18 cellular contexts compared by ENCODE assay signal in the genomic region with DNA sequence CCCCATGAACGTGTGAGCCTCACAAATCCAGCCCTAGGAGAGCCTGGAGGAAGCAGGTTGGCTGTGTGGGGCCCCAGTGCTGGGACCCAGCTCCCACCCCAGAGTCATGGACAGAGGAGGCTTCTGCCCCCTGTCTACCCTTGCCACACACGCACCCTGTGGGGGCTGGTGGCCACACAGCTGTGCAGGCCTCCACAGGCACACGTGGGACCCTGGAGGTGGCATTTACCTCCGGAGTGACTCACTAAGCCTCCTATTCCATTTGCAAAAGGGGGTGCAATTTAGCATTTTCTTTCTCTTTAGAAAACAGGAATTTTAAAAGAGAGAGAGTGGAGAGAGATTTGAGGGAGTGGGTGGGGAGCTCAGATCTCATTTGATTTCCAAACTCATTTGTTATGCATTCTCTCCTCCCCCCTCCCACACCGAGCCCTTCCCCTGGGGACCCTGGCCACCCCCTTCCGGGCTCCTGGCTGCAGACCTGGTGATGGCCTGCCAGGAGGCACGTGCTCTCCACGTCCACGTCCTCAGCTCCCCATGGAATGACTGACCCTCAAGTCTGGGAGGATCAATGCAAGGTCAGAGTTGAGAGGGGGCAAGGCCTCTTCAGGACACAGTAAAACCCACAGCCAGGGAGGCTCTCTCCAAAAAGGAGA. TPM values are rescaled to one million over a fixed set of nuclear protein-coding genes. Genes with fewer than 3 reads are reported as not detected.
DNase-seq lines count a peak whose midpoint lies in the region; ATAC-seq and TF ChIP-seq lines count a peak whose summit lies in the region.
"Had no signal": no experiment of that assay in that cellular context is flagged by ENCODE, and none has a peak within 500 bp of the region (broad histone marks: within the 10 kb centered on the region; RNA-seq: fewer than 3 reads in every experiment).

No MANE protein-coding gene starts in this region.

- no peak for ATAC-seq in lower lobe of right lung
- no peak for ATAC-seq in GM21423 (IDR thresholded peaks at IDR 0.05; ENCODE audit: unreplicated experiment)
- ATAC-seq: HCT116 had no signal

- no peak overlapping the region for H4K8ac ChIP-seq in trophoblast cell (ENCODE audit: low read depth, low read length)

- H2BK120ac ChIP-seq in trophoblast cell (ENCODE audit: insufficient read depth, low read length, poor library complexity), result no peak overlapping the region

- no peak overlapping the region for H3K4me2 ChIP-seq in trophoblast cell (ENCODE audit: low read length)

- H2AK5ac ChIP-seq in trophoblast cell (ENCODE audit: low read length), result no peak overlapping the region

- peaks cover 9% of the 10 kb centered on the region for H3K4me1 Mint-ChIP-seq in HFFc6 (ENCODE audit: low read depth)
- H3K4me1 Mint-ChIP-seq in activated naive CD4-positive, alpha-beta T cell treated with anti-CD3 and anti-CD28 coated beads, Interleukin-2, amount 10 ng/mL, durations not matched to agents 7 days and 5 days, result peaks cover 12% of the 10 kb centered on the region

- H4K91ac ChIP-seq in trophoblast cell (ENCODE audit: low read depth, low read length), result no peak overlapping the region

- no peaks in the 10 kb centered on the region for H3K79me1 ChIP-seq in trophoblast cell (ENCODE audit: low read length)

- H3K9me3 Mint-ChIP-seq in HFFc6, result no peaks in the 10 kb centered on the region
- H3K9me3 Mint-ChIP-seq in activated naive CD4-positive, alpha-beta T cell treated with anti-CD3 and anti-CD28 coated beads, Interleukin-2, amount 10 ng/mL, durations not matched to agents 7 days and 5 days, result no peaks in the 10 kb centered on the region
- H3K9me3 Mint-ChIP-seq: activated naive CD4-positive, alpha-beta T cell treated with anti-CD3 and anti-CD28 coated beads for 36 hours; central memory CD8-positive, alpha-beta T cell; memory B cell; naive B cell had no signal

- no peak overlapping the region for H3K9ac ChIP-seq in trophoblast cell (ENCODE audit: low read length)

- no peak for TF ChIP-seq EP300 in suprapubic skin (IDR thresholded peaks at IDR 0.05)

- no peak for DNase-seq in HFFc6
- peak in 21 of 61 donors; percentile 15 to 57 (median 28) for DNase-seq in caudate nucleus (lab: John Stamatoyannopoulos, UW)
- DNase-seq in lower lobe of right lung, result no peak
- no peak for DNase-seq in suprapubic skin (ENCODE audit: low spot score in 2 of 2)
- DNase-seq in activated naive CD4-positive, alpha-beta T cell treated with anti-CD3 and anti-CD28 coated beads, Interleukin-2, amount 10 ng/mL, durations not matched to agents 7 days and 5 days, result no peak
- DNase-seq in trophoblast cell, result no peak
- DNase-seq: activated CD4-positive, CD25-positive, alpha-beta regulatory T cell treated with anti-CD3 and anti-CD28 coated beads, Interleukin-2, amount 50 U/mL, for 72 hours; activated naive CD4-positive, alpha-beta T cell treated with anti-CD3 and anti-CD28 coated beads for 36 hours; activated T-cell treated with anti-CD3 and anti-CD28 coated beads, Interleukin-2, amount 50 U/mL, for 48 hours; GDM1; naive B cell; NCI-H187; NCI-H226; SIG-M5 had no signal

- no peak overlapping the region for H3K4me3 ChIP-seq in lower lobe of right lung
- no peak overlapping the region for H3K4me3 ChIP-seq in suprapubic skin
- no peak overlapping the region for H3K4me3 ChIP-seq in trophoblast cell (ENCODE audit: low read depth, low read length)

- H3K4me1 ChIP-seq in lower lobe of right lung, result peaks cover 20% of the 10 kb centered on the region
- peaks cover 66% of the 10 kb centered on the region for H3K4me1 ChIP-seq in suprapubic skin
- peaks cover 14 to 15% of the 10 kb centered on the region in 2 experiments for H3K4me1 ChIP-seq in trophoblast cell (ENCODE audit: control insufficient read depth in 1 of 2, insufficient read depth in 2 of 2, low read length in 2 of 2)

- peak overlapping the region; percentile 73 for H3K27ac ChIP-seq in caudate nucleus (ENCODE audit: low read depth, low read length)
- peak overlapping the region; percentile 11 for H3K27ac ChIP-seq in lower lobe of right lung
- H3K27ac ChIP-seq in suprapubic skin, result peak overlapping the region; percentile 10
- no peak overlapping the region for H3K27ac ChIP-seq in trophoblast cell (ENCODE audit: low read depth, low read length)

- H3K4ac ChIP-seq in trophoblast cell (ENCODE audit: low read depth, low read length), result no peak overlapping the region

- no peak overlapping the region for H3K4me3 Mint-ChIP-seq in HFFc6
- no peak overlapping the region for H3K4me3 Mint-ChIP-seq in activated naive CD4-positive, alpha-beta T cell treated with anti-CD3 and anti-CD28 coated beads, Interleukin-2, amount 10 ng/mL, durations not matched to agents 7 days and 5 days
- H3K4me3 Mint-ChIP-seq: activated naive CD4-positive, alpha-beta T cell treated with anti-CD3 and anti-CD28 coated beads for 36 hours; central memory CD8-positive, alpha-beta T cell; memory B cell had no signal

- CTCF ChIA-PET in activated naive CD4-positive, alpha-beta T cell treated with anti-CD3 and anti-CD28 coated beads, Interleukin-2, amount 10 ng/mL, durations not matched to agents 7 days and 5 days (lab: Charles Lee), result interaction anchor here (1.0 to 1.8 kb wide), 2 partner anchors 77 kb away, joined by 3 to 4 read pairs; no protein-coding TSS in a partner anchor

- intact Hi-C loops in lower lobe of right lung (cut with DNase I), result no loop called here

- no peaks in the 10 kb centered on the region for H3K36me3 Mint-ChIP-seq in HFFc6 (ENCODE audit: low read depth)
- no peaks in the 10 kb centered on the region for H3K36me3 Mint-ChIP-seq in activated naive CD4-positive, alpha-beta T cell treated with anti-CD3 and anti-CD28 coated beads, Interleukin-2, amount 10 ng/mL, durations not matched to agents 7 days and 5 days
- H3K36me3 Mint-ChIP-seq: memory B cell, naive B cell had no signal

- no peak overlapping the region for H3K23ac ChIP-seq in trophoblast cell (ENCODE audit: low read length)

- no peaks in the 10 kb centered on the region for H3K79me2 ChIP-seq in trophoblast cell (ENCODE audit: control insufficient read depth, insufficient read depth, low read length, poor library complexity)

- peaks cover 4% of the 10 kb centered on the region for H3K27me3 ChIP-seq in lower lobe of right lung (ENCODE audit: low read depth)
- no peaks in the 10 kb centered on the region for H3K27me3 ChIP-seq in suprapubic skin
- peaks cover 1% of the 10 kb centered on the region for H3K27me3 ChIP-seq in trophoblast cell (ENCODE audit: insufficient read depth, low read length)

- no peaks in the 10 kb centered on the region for H3K9me3 ChIP-seq in lower lobe of right lung
- H3K9me3 ChIP-seq in suprapubic skin, result no peaks in the 10 kb centered on the region
- H3K9me3 ChIP-seq in trophoblast cell (ENCODE audit: insufficient read depth, low read depth, low read length), result peaks cover 3% of the 10 kb centered on the region

- peak; percentile 21; the same call in 1 of the 2 replicates for TF ChIP-seq CTCF in HFFc6 (IDR thresholded peaks at IDR 0.05)
- TF ChIP-seq CTCF in lower lobe of right lung (IDR thresholded peaks at IDR 0.05), result no peak
- TF ChIP-seq CTCF in suprapubic skin (IDR thresholded peaks at IDR 0.05), result no peak

- no peaks in the 10 kb centered on the region for H3K36me3 ChIP-seq in lower lobe of right lung
- no peaks in the 10 kb centered on the region for H3K36me3 ChIP-seq in suprapubic skin
- H3K36me3 ChIP-seq in trophoblast cell (ENCODE audit: control insufficient read depth in 1 of 2, insufficient read depth in 2 of 2, low read length in 2 of 2), result no peaks in the 10 kb centered on the region

- no peak overlapping the region for H2BK12ac ChIP-seq in trophoblast cell (ENCODE audit: low read length)

- TF ChIP-seq POLR2A in suprapubic skin (IDR thresholded peaks at IDR 0.05), result no peak

- H3K18ac ChIP-seq in trophoblast cell (ENCODE audit: low read length), result no peak overlapping the region

- H2BK5ac ChIP-seq in trophoblast cell (ENCODE audit: low read depth, low read length, poor library complexity), result no peak overlapping the region

- H3K14ac ChIP-seq in trophoblast cell (ENCODE audit: low read length), result no peak overlapping the region

- WGBS in suprapubic skin, result 38% methylated on average over 8 of the region's 9 CpGs
- no CpG with 5 or more reads among the region's 9 CpGs for WGBS in trophoblast cell (ENCODE audit: extremely low coverage, insufficient coverage, insufficient read length)

- peaks cover 40% of the 10 kb centered on the region for H3K27me3 Mint-ChIP-seq in HFFc6 (ENCODE audit: insufficient read depth)
- peaks cover 52% of the 10 kb centered on the region for H3K27me3 Mint-ChIP-seq in activated naive CD4-positive, alpha-beta T cell treated with anti-CD3 and anti-CD28 coated beads, Interleukin-2, amount 10 ng/mL, durations not matched to agents 7 days and 5 days

- H3K27ac Mint-ChIP-seq in HFFc6, result no peak overlapping the region
- no peak overlapping the region for H3K27ac Mint-ChIP-seq in activated naive CD4-positive, alpha-beta T cell treated with anti-CD3 and anti-CD28 coated beads, Interleukin-2, amount 10 ng/mL, durations not matched to agents 7 days and 5 days
- H3K27ac Mint-ChIP-seq: activated naive CD4-positive, alpha-beta T cell treated with anti-CD3 and anti-CD28 coated beads for 36 hours; memory B cell had no signal

- no peak overlapping the region for H4K12ac ChIP-seq in trophoblast cell (ENCODE audit: low read depth, low read length)

- H2AFZ ChIP-seq in trophoblast cell (ENCODE audit: insufficient read depth, low read length, poor library complexity), result no peak overlapping the region

RNA-seq across cellular contexts. Expression of gene PITPNM3, which starts 6.8 kb away (rescaled TPM):
- total RNA-seq in HFFc6 (2021; fragmentation: NEBNext Ultra II Directional; extraction: Animal tissue kit (Norgen Biotek cat#: 25700)), result 1 to 10 TPM in 4 of 6 experiments, under 1 TPM in 2; 0.94 to 1.1 (median 1.0) TPM
- 12.3 TPM for total RNA-seq in lower lobe of right lung
- total RNA-seq in suprapubic skin, result 10 to 100 TPM; 16.4 to 31.1 (median 19.2) TPM
- 0.58 and 0.64 TPM in 2 replicates for polyA plus RNA-seq in trophoblast cell (2013)
